ENCODE assay signal across 2 cellular contexts in the genomic region with DNA sequence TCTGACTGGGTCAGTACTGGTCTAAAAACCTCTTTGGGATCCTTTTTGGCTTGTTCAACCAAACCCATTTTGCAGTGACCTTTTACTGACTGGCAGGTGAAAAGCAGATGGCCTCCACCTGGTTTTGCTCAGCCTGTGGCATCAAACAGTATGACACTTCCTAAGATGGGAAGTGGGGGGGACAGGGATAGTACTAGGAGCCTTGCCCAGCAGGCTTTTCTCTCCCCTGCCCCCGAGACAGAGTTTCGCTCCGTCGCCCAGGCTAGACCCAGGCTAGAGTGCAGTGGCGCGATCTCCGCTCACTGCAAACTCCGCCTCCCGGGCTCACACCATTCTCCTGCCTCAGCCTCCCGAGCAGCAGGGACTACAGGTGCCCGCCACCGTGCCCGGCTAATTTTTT.
A peak's percentile ranks its signal among the peaks of the same experiment; 100 is the strongest.
TF ChIP-seq lines count a peak whose summit lies in the region.

No MANE protein-coding gene starts in this region.

TF ChIP-seq in SK-N-SH, 30 proteins besides CTCF, POLR2A, EP300 and RAD21 (continued from another document):
- TF ChIP-seq, protein P1, sequence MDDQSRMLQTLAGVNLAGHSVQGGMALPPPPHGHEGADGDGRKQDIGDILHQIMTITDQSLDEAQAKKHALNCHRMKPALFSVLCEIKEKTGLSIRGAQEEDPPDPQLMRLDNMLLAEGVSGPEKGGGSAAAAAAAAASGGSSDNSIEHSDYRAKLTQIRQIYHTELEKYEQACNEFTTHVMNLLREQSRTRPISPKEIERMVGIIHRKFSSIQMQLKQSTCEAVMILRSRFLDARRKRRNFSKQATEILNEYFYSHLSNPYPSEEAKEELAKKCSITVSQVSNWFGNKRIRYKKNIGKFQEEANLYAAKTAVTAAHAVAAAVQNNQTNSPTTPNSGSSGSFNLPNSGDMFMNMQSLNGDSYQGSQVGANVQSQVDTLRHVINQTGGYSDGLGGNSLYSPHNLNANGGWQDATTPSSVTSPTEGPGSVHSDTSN (IDR thresholded peaks at IDR 0.05): peak; percentile 29; the same call in 1 of the 2 replicates
- TF ChIP-seq USF1 (IDR thresholded peaks at IDR 0.05; ENCODE audit: borderline replicate concordance, low read depth): no peak
- TF ChIP-seq, protein P2, sequence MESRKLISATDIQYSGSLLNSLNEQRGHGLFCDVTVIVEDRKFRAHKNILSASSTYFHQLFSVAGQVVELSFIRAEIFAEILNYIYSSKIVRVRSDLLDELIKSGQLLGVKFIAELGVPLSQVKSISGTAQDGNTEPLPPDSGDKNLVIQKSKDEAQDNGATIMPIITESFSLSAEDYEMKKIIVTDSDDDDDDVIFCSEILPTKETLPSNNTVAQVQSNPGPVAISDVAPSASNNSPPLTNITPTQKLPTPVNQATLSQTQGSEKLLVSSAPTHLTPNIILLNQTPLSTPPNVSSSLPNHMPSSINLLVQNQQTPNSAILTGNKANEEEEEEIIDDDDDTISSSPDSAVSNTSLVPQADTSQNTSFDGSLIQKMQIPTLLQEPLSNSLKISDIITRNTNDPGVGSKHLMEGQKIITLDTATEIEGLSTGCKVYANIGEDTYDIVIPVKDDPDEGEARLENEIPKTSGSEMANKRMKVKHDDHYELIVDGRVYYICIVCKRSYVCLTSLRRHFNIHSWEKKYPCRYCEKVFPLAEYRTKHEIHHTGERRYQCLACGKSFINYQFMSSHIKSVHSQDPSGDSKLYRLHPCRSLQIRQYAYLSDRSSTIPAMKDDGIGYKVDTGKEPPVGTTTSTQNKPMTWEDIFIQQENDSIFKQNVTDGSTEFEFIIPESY (IDR thresholded peaks at IDR 0.05; ENCODE audit: borderline replicate concordance, low read depth): no peak

TF ChIP-seq in SK-N-SH treated with all-trans-retinoic acid at 6 μM for 48 hours, 23 proteins besides CTCF, POLR2A, EP300 and RAD21 (continued from another document):
- TF ChIP-seq POU6F1 (CRISPR knock-in tag; IDR thresholded peaks at IDR 0.05; ENCODE audit: borderline replicate concordance, low read depth) (no peak), CSDC2 (CRISPR knock-in tag; IDR thresholded peaks at IDR 0.05) (no peak), GLIS3 (CRISPR knock-in tag; IDR thresholded peaks at IDR 0.05) (no peak), ESRRG (CRISPR knock-in tag; IDR thresholded peaks at IDR 0.05) (no peak), CREB5 (CRISPR knock-in tag; IDR thresholded peaks at IDR 0.05; ENCODE audit: low read depth) (no peak), TOX (CRISPR knock-in tag; IDR thresholded peaks at IDR 0.05; ENCODE audit: borderline replicate concordance) (no peak), ZFP3 (CRISPR knock-in tag; IDR thresholded peaks at IDR 0.05) (no peak), RARB (CRISPR knock-in tag; IDR thresholded peaks at IDR 0.05) (no peak), PPARA (CRISPR knock-in tag; IDR thresholded peaks at IDR 0.05; ENCODE audit: borderline replicate concordance) (no peak), PATZ1 (CRISPR knock-in tag; IDR thresholded peaks at IDR 0.05; ENCODE audit: borderline replicate concordance) (no peak), ZNF8 (CRISPR knock-in tag; IDR thresholded peaks at IDR 0.05) (no peak), ZFP30 (CRISPR knock-in tag; IDR thresholded peaks at IDR 0.05) (no peak), ISL1 (CRISPR knock-in tag; IDR thresholded peaks at IDR 0.05) (no peak), ZC3H10 (CRISPR knock-in tag; IDR thresholded peaks at IDR 0.05) (no peak), OSR1 (CRISPR knock-in tag; IDR thresholded peaks at IDR 0.05) (no peak)
- TF ChIP-seq, protein P3, sequence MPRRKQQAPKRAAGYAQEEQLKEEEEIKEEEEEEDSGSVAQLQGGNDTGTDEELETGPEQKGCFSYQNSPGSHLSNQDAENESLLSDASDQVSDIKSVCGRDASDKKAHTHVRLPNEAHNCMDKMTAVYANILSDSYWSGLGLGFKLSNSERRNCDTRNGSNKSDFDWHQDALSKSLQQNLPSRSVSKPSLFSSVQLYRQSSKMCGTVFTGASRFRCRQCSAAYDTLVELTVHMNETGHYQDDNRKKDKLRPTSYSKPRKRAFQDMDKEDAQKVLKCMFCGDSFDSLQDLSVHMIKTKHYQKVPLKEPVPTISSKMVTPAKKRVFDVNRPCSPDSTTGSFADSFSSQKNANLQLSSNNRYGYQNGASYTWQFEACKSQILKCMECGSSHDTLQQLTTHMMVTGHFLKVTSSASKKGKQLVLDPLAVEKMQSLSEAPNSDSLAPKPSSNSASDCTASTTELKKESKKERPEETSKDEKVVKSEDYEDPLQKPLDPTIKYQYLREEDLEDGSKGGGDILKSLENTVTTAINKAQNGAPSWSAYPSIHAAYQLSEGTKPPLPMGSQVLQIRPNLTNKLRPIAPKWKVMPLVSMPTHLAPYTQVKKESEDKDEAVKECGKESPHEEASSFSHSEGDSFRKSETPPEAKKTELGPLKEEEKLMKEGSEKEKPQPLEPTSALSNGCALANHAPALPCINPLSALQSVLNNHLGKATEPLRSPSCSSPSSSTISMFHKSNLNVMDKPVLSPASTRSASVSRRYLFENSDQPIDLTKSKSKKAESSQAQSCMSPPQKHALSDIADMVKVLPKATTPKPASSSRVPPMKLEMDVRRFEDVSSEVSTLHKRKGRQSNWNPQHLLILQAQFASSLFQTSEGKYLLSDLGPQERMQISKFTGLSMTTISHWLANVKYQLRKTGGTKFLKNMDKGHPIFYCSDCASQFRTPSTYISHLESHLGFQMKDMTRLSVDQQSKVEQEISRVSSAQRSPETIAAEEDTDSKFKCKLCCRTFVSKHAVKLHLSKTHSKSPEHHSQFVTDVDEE (CRISPR knock-in tag; IDR thresholded peaks at IDR 0.05): no peak
